1 cellular context compared by ENCODE assay signal in the genomic region with DNA sequence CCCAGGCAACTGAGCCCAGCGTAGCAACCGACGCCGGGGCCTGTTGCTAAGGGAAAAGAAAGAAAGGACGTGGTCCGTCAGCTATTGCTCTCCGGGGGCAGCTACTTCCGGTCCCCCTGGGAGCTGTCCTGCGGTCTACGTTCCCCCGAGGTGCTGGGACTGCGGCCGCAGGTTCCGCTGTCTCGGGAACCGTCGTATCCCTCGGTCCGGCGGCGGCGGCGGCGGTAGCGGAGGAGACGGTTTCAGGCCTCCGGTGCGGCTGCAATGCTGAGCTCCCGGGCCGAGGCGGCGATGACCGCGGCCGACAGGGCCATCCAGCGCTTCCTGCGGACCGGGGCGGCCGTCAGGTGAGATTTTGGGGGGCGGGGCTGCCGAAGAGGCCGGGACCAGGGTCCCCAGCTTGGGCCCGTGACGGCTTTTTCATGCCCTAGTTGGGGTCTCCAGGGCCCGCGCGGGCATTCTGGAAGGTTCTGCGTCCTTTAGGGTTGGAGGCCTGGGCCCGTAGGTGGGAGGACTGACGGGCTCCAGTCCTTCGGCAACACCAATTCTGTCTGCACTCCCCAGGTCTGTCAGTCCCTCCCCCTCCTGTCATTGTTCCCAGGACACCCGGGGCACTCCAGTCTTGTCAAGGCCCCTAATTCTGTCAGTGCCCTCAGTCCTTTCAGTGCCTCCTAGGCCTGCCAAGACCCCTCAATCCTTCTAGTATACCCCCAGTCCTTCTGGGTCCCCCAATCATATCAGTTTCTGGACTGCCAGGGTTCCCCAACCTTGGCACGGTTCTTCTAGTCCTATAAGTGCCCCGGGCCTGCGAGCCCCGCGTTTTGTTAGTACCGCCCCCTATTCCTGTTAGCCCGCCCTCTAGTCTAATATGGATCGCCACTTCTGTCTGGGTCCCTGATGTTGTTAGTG.
A peak's percentile ranks its signal among the peaks of the same experiment; 100 is the strongest.
TF ChIP-seq lines count a peak whose summit lies in the region.

A gene with protein sequence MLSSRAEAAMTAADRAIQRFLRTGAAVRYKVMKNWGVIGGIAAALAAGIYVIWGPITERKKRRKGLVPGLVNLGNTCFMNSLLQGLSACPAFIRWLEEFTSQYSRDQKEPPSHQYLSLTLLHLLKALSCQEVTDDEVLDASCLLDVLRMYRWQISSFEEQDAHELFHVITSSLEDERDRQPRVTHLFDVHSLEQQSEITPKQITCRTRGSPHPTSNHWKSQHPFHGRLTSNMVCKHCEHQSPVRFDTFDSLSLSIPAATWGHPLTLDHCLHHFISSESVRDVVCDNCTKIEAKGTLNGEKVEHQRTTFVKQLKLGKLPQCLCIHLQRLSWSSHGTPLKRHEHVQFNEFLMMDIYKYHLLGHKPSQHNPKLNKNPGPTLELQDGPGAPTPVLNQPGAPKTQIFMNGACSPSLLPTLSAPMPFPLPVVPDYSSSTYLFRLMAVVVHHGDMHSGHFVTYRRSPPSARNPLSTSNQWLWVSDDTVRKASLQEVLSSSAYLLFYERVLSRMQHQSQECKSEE (plus strand): TSS at position 162 of the 909 bp plus-strand sequence. CDS start 103 bp downstream, at position 265.

TF ChIP-seq in K562, 482 proteins besides CTCF, POLR2A, EP300 and RAD21 (continued from another document):
- TF ChIP-seq TARDBP (IDR thresholded peaks at IDR 0.05) (peak; percentile 82; the same call in 1 of the 2 replicates), ZNF174 (CRISPR knock-in tag; IDR thresholded peaks at IDR 0.05) (no peak), EHMT2 (IDR thresholded peaks at IDR 0.05) (peak; percentile 66; the same call in 1 of the 2 replicates), PHF8 (IDR thresholded peaks at IDR 0.05; ENCODE audit: borderline replicate concordance, low read length) (peak; percentile 73; the same call in 1 of the 2 replicates)
- TF ChIP-seq, protein P1, sequence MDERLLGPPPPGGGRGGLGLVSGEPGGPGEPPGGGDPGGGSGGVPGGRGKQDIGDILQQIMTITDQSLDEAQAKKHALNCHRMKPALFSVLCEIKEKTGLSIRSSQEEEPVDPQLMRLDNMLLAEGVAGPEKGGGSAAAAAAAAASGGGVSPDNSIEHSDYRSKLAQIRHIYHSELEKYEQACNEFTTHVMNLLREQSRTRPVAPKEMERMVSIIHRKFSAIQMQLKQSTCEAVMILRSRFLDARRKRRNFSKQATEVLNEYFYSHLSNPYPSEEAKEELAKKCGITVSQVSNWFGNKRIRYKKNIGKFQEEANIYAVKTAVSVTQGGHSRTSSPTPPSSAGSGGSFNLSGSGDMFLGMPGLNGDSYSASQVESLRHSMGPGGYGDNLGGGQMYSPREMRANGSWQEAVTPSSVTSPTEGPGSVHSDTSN (CRISPR knock-in tag; IDR thresholded peaks at IDR 0.05; ENCODE audit: low read depth), result no peak
- TF ChIP-seq, protein P1 (tag; conservative IDR thresholded peaks at IDR 0.05; ENCODE audit: low read depth), result no peak
TF ChIP-seq in K562: peak in this region for 156.
